ENCODE assay signal across 26 cellular contexts in the genomic region with DNA sequence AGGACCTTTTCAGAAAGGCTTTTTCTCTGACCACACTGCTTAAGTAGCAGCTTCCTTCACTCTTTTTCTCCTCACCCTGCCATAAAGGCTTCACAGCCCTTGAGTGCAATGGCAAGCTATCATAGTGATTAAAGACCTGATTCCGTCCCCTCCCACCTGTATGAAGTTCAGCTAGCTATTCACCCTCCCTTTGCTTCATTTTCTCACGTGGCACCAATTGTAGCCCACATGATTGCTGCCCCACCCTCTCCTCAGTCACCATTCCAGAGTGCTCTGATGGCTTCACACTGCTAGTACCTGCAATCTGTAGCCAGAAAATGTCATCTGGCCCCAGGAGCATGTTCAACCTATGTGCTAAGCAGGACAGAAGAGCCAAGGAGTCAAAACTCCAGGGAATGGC.
"Had no signal": no experiment of that assay in that cellular context is flagged by ENCODE, and none has a peak within 500 bp of the region (broad histone marks: within the 10 kb centered on the region; RNA-seq: fewer than 3 reads in every experiment).

No MANE protein-coding gene starts in this region.

- DNase-seq: activated B cell treated with CpG ODN at 0.5 μM for 24 hours; activated CD4-positive, alpha-beta T cell treated with anti-CD3 and anti-CD28 coated beads for 1 hour; activated CD4-positive, alpha-beta T cell treated with anti-CD3 and anti-CD28 coated beads, Interleukin-2, amount 10 ng/mL, durations not matched to agents 24 days and 14 days; activated CD4-positive, alpha-beta T cell treated with anti-CD3 and anti-CD28 coated beads, Interleukin-2, amount 50 U/mL, for 48 hours; activated CD8-positive, alpha-beta memory T cell treated with anti-CD3 and anti-CD28 coated beads, Interleukin-2, amount 10 ng/mL, durations not matched to agents 7 days and 5 days; activated effector memory CD4-positive, alpha-beta T cell treated with anti-CD3 and anti-CD28 coated beads, Interleukin-2, amount 50 U/mL, for 16 hours; activated naive CD4-positive, alpha-beta T cell treated with Interleukin-2 at 50 U/mL for 16 hours; activated T-cell treated with anti-CD3 and anti-CD28 coated beads, Interleukin-2, amount 50 U/mL, for 24 hours; anterior cingulate cortex; central memory CD4-positive, alpha-beta T cell; MM.1S; NCI-H1105; NCI-H1436; NCI-H1694 treated with DMSO at 0.1 percent for 48 hours; NCI-H2029 treated with DMSO at 0.1 percent for 48 hours; NCI-H345; NCI-H510A; NCI-H526 treated with DMSO at 0.1 percent for 48 hours; NCI-H82; RPMI8226; SJCRH30; T-helper 17 cell; T-helper 9 cell had no signal

- H3K36me3 Mint-ChIP-seq: activated CD8-positive, alpha-beta memory T cell treated with anti-CD3 and anti-CD28 coated beads, Interleukin-2, amount 10 ng/mL, durations not matched to agents 7 days and 5 days; activated naive CD8-positive, alpha-beta T cell had no signal

- H3K36me3 ChIP-seq: SJCRH30 had no signal

- H3K27me3 ChIP-seq: SJCRH30 had no signal

- H3K9me3 ChIP-seq: SJCRH30 had no signal

- H3K4me3 ChIP-seq: SJCRH30 had no signal

- H3K27ac Mint-ChIP-seq: activated B cell treated with CpG ODN at 0.5 μM for 24 hours; activated CD4-positive, alpha-beta T cell treated with anti-CD3 and anti-CD28 coated beads, Interleukin-2, amount 10 ng/mL, durations not matched to agents 24 days and 14 days; activated CD8-positive, alpha-beta memory T cell treated with anti-CD3 and anti-CD28 coated beads, Interleukin-2, amount 10 ng/mL, durations not matched to agents 7 days and 5 days; activated naive CD8-positive, alpha-beta T cell; activated T-cell treated with anti-CD3 and anti-CD28 coated beads, Interleukin-2, amount 50 U/mL, for 24 hours; T-helper 17 cell had no signal

- H3K4me1 Mint-ChIP-seq: activated B cell treated with CpG ODN at 0.5 μM for 24 hours, T-helper 17 cell had no signal

- H3K4me3 Mint-ChIP-seq: activated B cell treated with CpG ODN at 0.5 μM for 24 hours; activated CD4-positive, alpha-beta T cell treated with anti-CD3 and anti-CD28 coated beads, Interleukin-2, amount 10 ng/mL, durations not matched to agents 24 days and 14 days; activated CD8-positive, alpha-beta memory T cell treated with anti-CD3 and anti-CD28 coated beads, Interleukin-2, amount 10 ng/mL, durations not matched to agents 7 days and 5 days; activated naive CD8-positive, alpha-beta T cell; activated T-cell treated with anti-CD3 and anti-CD28 coated beads, Interleukin-2, amount 50 U/mL, for 24 hours; T-helper 17 cell had no signal

- H3K9me3 Mint-ChIP-seq: activated B cell treated with CpG ODN at 0.5 μM for 24 hours; activated CD4-positive, alpha-beta T cell treated with anti-CD3 and anti-CD28 coated beads, Interleukin-2, amount 10 ng/mL, durations not matched to agents 24 days and 14 days; activated T-cell treated with anti-CD3 and anti-CD28 coated beads, Interleukin-2, amount 50 U/mL, for 24 hours had no signal

- H3K27ac ChIP-seq: SJCRH30 had no signal

- ATAC-seq: activated CD8-positive, alpha-beta memory T cell treated with anti-CD3 and anti-CD28 coated beads, Interleukin-2, amount 10 ng/mL, durations not matched to agents 7 days and 5 days; Panc1; Right ventricle myocardium inferior; T-helper 17 cell had no signal

- H3K27me3 Mint-ChIP-seq: activated B cell treated with CpG ODN at 0.5 μM for 24 hours; activated CD4-positive, alpha-beta T cell treated with anti-CD3 and anti-CD28 coated beads, Interleukin-2, amount 10 ng/mL, durations not matched to agents 24 days and 14 days; activated CD8-positive, alpha-beta memory T cell treated with anti-CD3 and anti-CD28 coated beads, Interleukin-2, amount 10 ng/mL, durations not matched to agents 7 days and 5 days; activated naive CD8-positive, alpha-beta T cell; activated T-cell treated with anti-CD3 and anti-CD28 coated beads, Interleukin-2, amount 50 U/mL, for 24 hours; T-helper 17 cell had no signal

- H3K4me1 ChIP-seq: SJCRH30 had no signal
